17 cellular contexts compared by ENCODE assay signal in the genomic region with DNA sequence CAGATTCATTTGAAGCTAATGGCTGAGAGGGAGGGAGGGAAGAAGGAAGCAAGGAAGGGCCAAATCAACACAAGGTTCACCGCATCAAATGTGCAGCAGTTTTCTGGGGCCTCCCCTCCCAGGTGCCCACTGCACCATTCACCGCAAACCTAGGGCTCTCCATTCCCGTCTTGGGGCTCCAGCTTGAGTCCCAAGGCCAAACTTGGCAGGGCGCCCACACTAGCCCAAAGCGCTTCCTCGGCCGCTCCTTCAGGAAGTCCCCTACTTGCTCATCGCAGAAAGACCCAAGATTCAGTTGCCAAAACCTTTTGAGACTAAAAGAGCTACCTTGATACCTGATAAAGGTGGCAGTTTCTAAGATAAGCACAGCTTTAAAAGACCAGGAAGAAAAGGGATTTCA.
A peak's percentile ranks its signal among the peaks of the same experiment; 100 is the strongest.
DNase-seq lines count a peak whose midpoint lies in the region; ATAC-seq and TF ChIP-seq lines count a peak whose summit lies in the region.
"Had no signal": no experiment of that assay in that cellular context is flagged by ENCODE, and none has a peak within 500 bp of the region (broad histone marks: within the 10 kb centered on the region; RNA-seq: fewer than 3 reads in every experiment).

No MANE protein-coding gene starts in this region.

- H3K9me3 Mint-ChIP-seq in WTC11 (no peaks in the 10 kb centered on the region), T-cell (peaks cover 0 to 5% (median 0%) of the 10 kb centered on the region in 3 donors)
- H3K9me3 Mint-ChIP-seq: CD4-positive, alpha-beta T cell; GM23338 had no signal

- no peaks in the 10 kb centered on the region for H3K36me3 Mint-ChIP-seq in WTC11
- peaks cover 7% of the 10 kb centered on the region for H3K36me3 Mint-ChIP-seq in T-cell

- POLR2A ChIA-PET in WTC11 (lab: Charles Lee), result no interaction called here
- POLR2A ChIA-PET in T-cell (lab: Charles Lee), result no interaction called here

- H3K4me1 Mint-ChIP-seq in WTC11 (no peaks in the 10 kb centered on the region), T-cell (no peaks in the 10 kb centered on the region)

- peak overlapping the region; percentile 11; the same call in 1 of the 2 replicates for H3K27ac Mint-ChIP-seq in WTC11
- no peak overlapping the region for H3K27ac Mint-ChIP-seq in T-cell
- H3K27ac Mint-ChIP-seq: CD4-positive, alpha-beta T cell; GM23338 had no signal

- H3K36me3 ChIP-seq in RWPE2 (ENCODE audit: low read depth), result no peaks in the 10 kb centered on the region
- H3K36me3 ChIP-seq in spleen, result peaks cover 0 to 33% (median 0%) of the 10 kb centered on the region in 6 donors
- H3K36me3 ChIP-seq: BE2C had no signal

- H3K4me1 ChIP-seq in RWPE2 (ENCODE audit: insufficient read depth, poor library complexity, severe bottlenecking) (no peaks in the 10 kb centered on the region), spleen (no peaks in the 10 kb centered on the region)
- H3K4me1 ChIP-seq: BE2C, Caco-2 had no signal

- no peak overlapping the region for H3K27ac ChIP-seq in RWPE2 (ENCODE audit: poor library complexity, severe bottlenecking)
- H3K27ac ChIP-seq in spleen, result no peak overlapping the region
- H3K27ac ChIP-seq: HL-60 had no signal

- CTCF ChIA-PET in WTC11 (lab: Charles Lee), result interaction anchor here (1.1 to 3.8 kb wide), 3 partner anchors 13 to 37 kb away, joined by 3 to 38 read pairs (median 3); no protein-coding TSS in a partner anchor
- CTCF ChIA-PET in T-cell (lab: Charles Lee), result no interaction called here

- H3K4me3 Mint-ChIP-seq in WTC11, result no peak overlapping the region
- no peak overlapping the region for H3K4me3 Mint-ChIP-seq in T-cell
- H3K4me3 Mint-ChIP-seq: CD4-positive, alpha-beta T cell; GM23338 had no signal

- H3K27me3 Mint-ChIP-seq in WTC11 (ENCODE audit: low read depth), result no peaks in the 10 kb centered on the region
- peaks cover 5 to 10% of the 10 kb centered on the region in 2 donors for H3K27me3 Mint-ChIP-seq in T-cell

- intact Hi-C loops in spleen (cut with DNase I; ENCODE audit: low total_unique reads), result no loop called here

- ATAC-seq in RWPE2 (ENCODE audit: low read depth) (no peak), WTC11 (no peak), HG03108 (IDR thresholded peaks at IDR 0.05; ENCODE audit: unreplicated experiment) (no peak), T-cell (replicated peaks in 1 of 4) (no peak)
- ATAC-seq: GM23338 had no signal

- no peak for TF ChIP-seq POLR2A in spleen (IDR thresholded peaks at IDR 0.05)

- H3K9me3 ChIP-seq in RWPE2 (ENCODE audit: severe bottlenecking), result no peaks in the 10 kb centered on the region
- H3K9me3 ChIP-seq in spleen, result no peaks in the 10 kb centered on the region
- H3K9me3 ChIP-seq: BE2C had no signal

- TF ChIP-seq CTCF in RWPE2 (IDR thresholded peaks at IDR 0.05; ENCODE audit: poor library complexity, severe bottlenecking), result no peak
- TF ChIP-seq CTCF in WTC11 (IDR thresholded peaks at IDR 0.05), result no peak
- no peak for TF ChIP-seq CTCF in spleen (IDR thresholded peaks at IDR 0.05 in 8 of 11, conservative IDR thresholded peaks at IDR 0.05 in 3 of 11)

- no peak overlapping the region for H3K4me3 ChIP-seq in RWPE2 (ENCODE audit: severe bottlenecking)
- no peak overlapping the region for H3K4me3 ChIP-seq in spleen
- H3K4me3 ChIP-seq: GM23338 had no signal

- WGBS in spleen, 5 donors, result 57 to 79% (median 74%) methylated on average over 8 of the region's 8 CpGs

- DNase-seq in RWPE2 (ENCODE audit: low spot score), result peak; percentile 67
- DNase-seq in WTC11 (ENCODE audit: low spot score), result peak; percentile 5
- peak; percentile 42 for DNase-seq in islet precursor cell
- peak; percentile 41 for DNase-seq in spleen
- no peak for DNase-seq in effector CD8-positive, alpha-beta T cell (lab: John Stamatoyannopoulos, UW)
- DNase-seq in T-cell, result no peak
- DNase-seq: ACHN, BE2C, C1 segment of cervical spinal cord, DMS79, GDM1, HCEC 1CT had no signal

- H3K27me3 ChIP-seq in RWPE2 (ENCODE audit: insufficient read depth, poor library complexity, severe bottlenecking), result peaks cover 44% of the 10 kb centered on the region
- peaks cover 0 to 7% (median 0%) of the 10 kb centered on the region in 7 donors for H3K27me3 ChIP-seq in spleen (replicated peaks in 1 of 7)

TF ChIP-seq in WTC11, 78 proteins besides CTCF, POLR2A, EP300 and RAD21:
- TF ChIP-seq EMX1 (CRISPR knock-in tag; IDR thresholded peaks at IDR 0.05), result no peak

Comparison
In these comparisons a context has a peak if more than half of its experiments do, and no peak if none do; other contexts are left out.
1. DNase-seq: peak in RWPE2 (single experiment), WTC11 (single experiment), islet precursor cell (single experiment) and spleen (single experiment); none in effector CD8-positive, alpha-beta T cell (single experiment) and T-cell (0 of 34).